19 cellular contexts compared by ENCODE assay signal in genomic region chr12:71521125-71521524, GRCh38.
DNase-seq lines count a peak whose midpoint lies in the region; ATAC-seq and TF ChIP-seq lines count a peak whose summit lies in the region.
"Had no signal": no experiment of that assay in that cellular context is flagged by ENCODE, and none has a peak within 500 bp of the region (broad histone marks: within the 10 kb centered on the region; RNA-seq: fewer than 3 reads in every experiment).

No MANE protein-coding gene starts in this region.

- CTCF ChIA-PET in WTC11 (lab: Charles Lee), result no interaction called here
- CTCF ChIA-PET in activated CD8-positive, alpha-beta T cell treated with anti-CD3 and anti-CD28 coated beads, Interleukin-2, amount 10 ng/mL, durations not matched to agents 7 days and 5 days (lab: Charles Lee), result no interaction called here

- no peak overlapping the region for H3K9ac ChIP-seq in mesendoderm (ENCODE audit: low read length)
- H3K9ac ChIP-seq: BLaER1 treated with 17β-estradiol and CSF1 and Interleukin-3, amounts not matched to agents 10 nM and 100 nM had no signal

- H3K36me3 ChIP-seq in GM23338 (ENCODE audit: insufficient read depth) (no peaks in the 10 kb centered on the region), mesendoderm (ENCODE audit: control insufficient read depth, insufficient read depth, low read length) (no peaks in the 10 kb centered on the region), ovary (no peaks in the 10 kb centered on the region)
- H3K36me3 ChIP-seq: BLaER1 treated with 17β-estradiol and CSF1 and Interleukin-3, amounts not matched to agents 10 nM and 100 nM had no signal

- H3K4me1 ChIP-seq in GM23338 (ENCODE audit: insufficient read depth) (peaks cover 5% of the 10 kb centered on the region; the same call in 1 of the 2 replicates), mesendoderm (ENCODE audit: control insufficient read depth, low read depth, low read length) (no peaks in the 10 kb centered on the region), ovary (ENCODE audit: insufficient read depth) (no peaks in the 10 kb centered on the region)

- no peaks in the 10 kb centered on the region; the same call in 2 of the 3 replicates for H3K36me3 Mint-ChIP-seq in GM23338 (ENCODE audit: low read depth)
- peaks cover 4% of the 10 kb centered on the region; the same call in 1 of the 2 replicates for H3K36me3 Mint-ChIP-seq in WTC11
- no peaks in the 10 kb centered on the region for H3K36me3 Mint-ChIP-seq in activated CD8-positive, alpha-beta T cell treated with anti-CD3 and anti-CD28 coated beads, Interleukin-2, amount 10 ng/mL, durations not matched to agents 7 days and 5 days (ENCODE audit: low read depth)
- H3K36me3 Mint-ChIP-seq: CD8-positive, alpha-beta T cell had no signal

- DNase-seq in GM23338 (ENCODE audit: low spot score) (peak; percentile 51), WTC11 (ENCODE audit: low spot score) (peak; percentile 28), mesendoderm (peak; percentile 61), ovary (no peak), dorsolateral prefrontal cortex (no peak)
- no peak for DNase-seq in activated CD8-positive, alpha-beta T cell treated with anti-CD3 and anti-CD28 coated beads, Interleukin-2, amount 10 ng/mL, durations not matched to agents 7 days and 5 days
- DNase-seq: 8988T; Calu3; CD8-positive, alpha-beta T cell; DMS53; DND-41; EL; HFFc6; IMR-90 had no signal

- no peak overlapping the region for H2AK5ac ChIP-seq in mesendoderm (ENCODE audit: low read length)

- TF ChIP-seq CTCF in GM23338 (conservative IDR thresholded peaks at IDR 0.05; ENCODE audit: low read depth in 2 of 2) (no peak), WTC11 (IDR thresholded peaks at IDR 0.05) (no peak), ovary (IDR thresholded peaks at IDR 0.05) (no peak), dorsolateral prefrontal cortex (IDR thresholded peaks at IDR 0.05 in 54 of 56, conservative IDR thresholded peaks at IDR 0.05 in 2 of 56; ENCODE audit: low read depth in 1 of 56, partially characterized antibody in 56 of 56) (no peak)

- no peaks in the 10 kb centered on the region for H3K79me2 ChIP-seq in GM23338 (replicated peaks; ENCODE audit: insufficient read depth)
- no peaks in the 10 kb centered on the region for H3K79me2 ChIP-seq in mesendoderm (ENCODE audit: control insufficient read depth, insufficient read depth, low read length)

- no peaks in the 10 kb centered on the region for H4K20me1 ChIP-seq in GM23338 (replicated peaks; ENCODE audit: insufficient read depth)
- H4K20me1 ChIP-seq: BLaER1 treated with 17β-estradiol and CSF1 and Interleukin-3, amounts not matched to agents 10 nM and 100 nM had no signal

- H3K56ac ChIP-seq in mesendoderm (ENCODE audit: low read length), result no peak overlapping the region

- TF ChIP-seq POLR2A in ovary (IDR thresholded peaks at IDR 0.05), result no peak

- H3K4me3 Mint-ChIP-seq in GM23338 (no peak overlapping the region), WTC11 (no peak overlapping the region)
- H3K4me3 Mint-ChIP-seq in activated CD8-positive, alpha-beta T cell treated with anti-CD3 and anti-CD28 coated beads, Interleukin-2, amount 10 ng/mL, durations not matched to agents 7 days and 5 days, result no peak overlapping the region
- H3K4me3 Mint-ChIP-seq: B cell; CD8-positive, alpha-beta T cell; HFFc6 had no signal

- H3K27me3 Mint-ChIP-seq in GM23338 (ENCODE audit: insufficient read depth, low read depth, poor library complexity) (no peaks in the 10 kb centered on the region), WTC11 (ENCODE audit: low read depth) (no peaks in the 10 kb centered on the region)
- H3K27me3 Mint-ChIP-seq in activated CD8-positive, alpha-beta T cell treated with anti-CD3 and anti-CD28 coated beads, Interleukin-2, amount 10 ng/mL, durations not matched to agents 7 days and 5 days (ENCODE audit: low read depth), result peaks cover 17% of the 10 kb centered on the region

- H3K27ac Mint-ChIP-seq in GM23338 (no peak overlapping the region), WTC11 (no peak overlapping the region)
- no peak overlapping the region for H3K27ac Mint-ChIP-seq in activated CD8-positive, alpha-beta T cell treated with anti-CD3 and anti-CD28 coated beads, Interleukin-2, amount 10 ng/mL, durations not matched to agents 7 days and 5 days
- H3K27ac Mint-ChIP-seq: B cell; CD8-positive, alpha-beta T cell; HFFc6 had no signal

- no peaks in the 10 kb centered on the region for H3K9me3 ChIP-seq in ovary
- H3K9me3 ChIP-seq: BLaER1 treated with 17β-estradiol and CSF1 and Interleukin-3, amounts not matched to agents 10 nM and 100 nM had no signal

- no peaks in the 10 kb centered on the region for H3F3A ChIP-seq in GM23338 (replicated peaks; ENCODE audit: low read depth)

- H2BK5ac ChIP-seq in mesendoderm (ENCODE audit: low read length), result no peak overlapping the region

- H3K4me3 ChIP-seq in GM23338 (no peak overlapping the region), mesendoderm (ENCODE audit: low read length) (no peak overlapping the region), ovary (no peak overlapping the region), dorsolateral prefrontal cortex (no peak overlapping the region)
- H3K4me3 ChIP-seq: BLaER1 treated with 17β-estradiol and CSF1 and Interleukin-3, amounts not matched to agents 10 nM and 100 nM; GM12878 had no signal

- TF ChIP-seq EP300 in ovary (IDR thresholded peaks at IDR 0.05), result no peak

- no peak overlapping the region for H2AFZ ChIP-seq in GM23338

- H3K4me1 Mint-ChIP-seq in GM23338, result peaks cover 8% of the 10 kb centered on the region
- peaks cover 13% of the 10 kb centered on the region for H3K4me1 Mint-ChIP-seq in WTC11
- no peaks in the 10 kb centered on the region for H3K4me1 Mint-ChIP-seq in activated CD8-positive, alpha-beta T cell treated with anti-CD3 and anti-CD28 coated beads, Interleukin-2, amount 10 ng/mL, durations not matched to agents 7 days and 5 days (ENCODE audit: low read depth)
- H3K4me1 Mint-ChIP-seq: B cell had no signal

- 0 out of 2 replicates have a peak, but pooled peaks cover 4% of the 10 kb centered on the region for H3K9me2 ChIP-seq in GM23338 (ENCODE audit: insufficient read depth)

- H3K4ac ChIP-seq in mesendoderm (ENCODE audit: low read depth, low read length), result no peak overlapping the region

- H3K27ac ChIP-seq in GM23338 (ENCODE audit: low read depth), result no peak overlapping the region
- no peak overlapping the region for H3K27ac ChIP-seq in mesendoderm (ENCODE audit: low read depth, low read length)
- no peak overlapping the region for H3K27ac ChIP-seq in ovary
- H3K27ac ChIP-seq in dorsolateral prefrontal cortex, result no peak overlapping the region
- H3K27ac ChIP-seq: BLaER1 treated with 17β-estradiol and CSF1 and Interleukin-3, amounts not matched to agents 10 nM and 100 nM had no signal

- ATAC-seq in GM23338 (no peak; the same call in 2 of the 3 replicates), WTC11 (peak; percentile 71), HG02981 (IDR thresholded peaks at IDR 0.05; ENCODE audit: unreplicated experiment) (no peak)
- ATAC-seq in activated CD8-positive, alpha-beta T cell treated with anti-CD3 and anti-CD28 coated beads, Interleukin-2, amount 10 ng/mL, durations not matched to agents 7 days and 5 days, result no peak
- ATAC-seq: CD8-positive, alpha-beta T cell; GM12878; HCT116 had no signal

- intact Hi-C loops in ovary (cut with DNase I) (no loop called here), dorsolateral prefrontal cortex (cut with DNase I) (no loop called here)

- no CpG with 5 or more reads among the region's 4 CpGs for WGBS in mesendoderm (ENCODE audit: extremely low coverage, insufficient coverage, low lambda C conversion rate)
- 78 to 82% (median 79%) methylated on average over 4 of the region's 4 CpGs for WGBS in ovary, 3 donors

- H4K8ac ChIP-seq in mesendoderm (ENCODE audit: low read depth, low read length), result no peak overlapping the region

- no peak overlapping the region for H2BK15ac ChIP-seq in mesendoderm (replicated peaks; ENCODE audit: low read depth)

- POLR2A ChIA-PET in WTC11 (lab: Charles Lee), result no interaction called here
- POLR2A ChIA-PET in activated CD8-positive, alpha-beta T cell treated with anti-CD3 and anti-CD28 coated beads, Interleukin-2, amount 10 ng/mL, durations not matched to agents 7 days and 5 days (lab: Charles Lee), result no interaction called here

- no peaks in the 10 kb centered on the region for H3K79me1 ChIP-seq in mesendoderm (ENCODE audit: low read length)

- H2BK120ac ChIP-seq in mesendoderm (ENCODE audit: low read depth, low read length), result no peak overlapping the region

- H3K4me2 ChIP-seq in GM23338 (no peak overlapping the region), mesendoderm (ENCODE audit: low read length) (no peak overlapping the region)
- H3K4me2 ChIP-seq: BLaER1 treated with 17β-estradiol and CSF1 and Interleukin-3, amounts not matched to agents 10 nM and 100 nM had no signal

- H4K5ac ChIP-seq in mesendoderm (ENCODE audit: low read length), result no peak overlapping the region

- H3K18ac ChIP-seq in mesendoderm (ENCODE audit: low read length), result no peak overlapping the region

- H3K23ac ChIP-seq in mesendoderm (ENCODE audit: low read length), result no peak overlapping the region

- H3K27me3 ChIP-seq in GM23338 (ENCODE audit: insufficient read depth) (no peaks in the 10 kb centered on the region), mesendoderm (ENCODE audit: insufficient read depth, low read length, poor library complexity) (no peaks in the 10 kb centered on the region), ovary (no peaks in the 10 kb centered on the region), dorsolateral prefrontal cortex (peaks cover 0 to 6% (median 0%) of the 10 kb centered on the region in 45 donors)
- H3K27me3 ChIP-seq: BLaER1 treated with 17β-estradiol and CSF1 and Interleukin-3, amounts not matched to agents 10 nM and 100 nM had no signal

- no peaks in the 10 kb centered on the region for H3K9me3 Mint-ChIP-seq in GM23338
- H3K9me3 Mint-ChIP-seq in WTC11, result peaks cover 10% of the 10 kb centered on the region
- H3K9me3 Mint-ChIP-seq in activated CD8-positive, alpha-beta T cell treated with anti-CD3 and anti-CD28 coated beads, Interleukin-2, amount 10 ng/mL, durations not matched to agents 7 days and 5 days (ENCODE audit: insufficient read depth), result no peaks in the 10 kb centered on the region
- H3K9me3 Mint-ChIP-seq: CD8-positive, alpha-beta T cell; HFFc6 had no signal

TF ChIP-seq in GM23338, 12 proteins besides CTCF, POLR2A, EP300 and RAD21 (continues in another document):
- no peak for TF ChIP-seq JUNB (IDR thresholded peaks at IDR 0.05; ENCODE audit: unreplicated experiment)
- TF ChIP-seq EZH2phosphoT487 (IDR thresholded peaks at IDR 0.05; ENCODE audit: unreplicated experiment), result no peak

TF ChIP-seq in WTC11, 78 proteins besides CTCF, POLR2A, EP300 and RAD21 (continues in another document):
- TF ChIP-seq, protein P1, sequence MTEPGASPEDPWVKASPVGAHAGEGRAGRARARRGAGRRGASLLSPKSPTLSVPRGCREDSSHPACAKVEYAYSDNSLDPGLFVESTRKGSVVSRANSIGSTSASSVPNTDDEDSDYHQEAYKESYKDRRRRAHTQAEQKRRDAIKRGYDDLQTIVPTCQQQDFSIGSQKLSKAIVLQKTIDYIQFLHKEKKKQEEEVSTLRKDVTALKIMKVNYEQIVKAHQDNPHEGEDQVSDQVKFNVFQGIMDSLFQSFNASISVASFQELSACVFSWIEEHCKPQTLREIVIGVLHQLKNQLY (CRISPR knock-in tag; IDR thresholded peaks at IDR 0.05), result no peak

Comparison
In these comparisons a context has a peak if more than half of its experiments do, and no peak if none do; other contexts are left out.
1. DNase-seq: peak in GM23338 (single experiment), WTC11 (single experiment) and mesendoderm (single experiment); none in ovary (0 of 5), dorsolateral prefrontal cortex (0 of 10) and activated CD8-positive, alpha-beta T cell treated with anti-CD3 and anti-CD28 coated beads, Interleukin-2, amount 10 ng/mL, durations not matched to agents 7 days and 5 days (single experiment).